Comparison of ENCODE assay signal across 8 cellular contexts in the genomic region with DNA sequence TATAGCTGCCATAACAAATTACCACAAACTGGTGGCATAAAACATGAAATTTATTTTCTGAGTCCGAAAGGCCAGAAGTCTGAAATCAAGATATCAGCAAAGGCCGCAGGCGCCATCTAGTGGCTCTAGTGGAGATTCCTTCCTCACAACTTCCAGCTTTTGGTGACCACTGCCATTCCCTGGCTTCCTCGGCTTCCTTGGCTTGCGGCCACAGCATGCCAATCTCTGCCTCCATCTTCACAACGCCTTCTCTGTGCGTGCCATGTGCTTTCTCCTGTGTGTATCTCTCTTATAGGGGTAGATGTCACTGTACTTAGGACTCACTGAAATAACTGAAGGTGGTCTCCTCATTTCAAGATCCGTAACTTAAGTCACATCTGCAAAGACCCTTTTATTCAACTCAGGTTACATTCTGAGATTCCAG. TPM values are rescaled to one million over a fixed set of nuclear protein-coding genes. Genes with fewer than 3 reads are reported as not detected.
DNase-seq lines count a peak whose midpoint lies in the region; ATAC-seq, FAIRE-seq and TF ChIP-seq lines count a peak whose summit lies in the region.

No MANE protein-coding gene starts in this region.

- H3K27ac Mint-ChIP-seq in brain: no peak overlapping the region

- peak; percentile 71 for DNase-seq in AG08395 (ENCODE audit: low spot score)
- DNase-seq in NCI-H2029 treated with DMSO at 0.1 percent for 48 hours (lab: John Stamatoyannopoulos, UW): peak; percentile 29
- peak; percentile 80 for DNase-seq in iPS-NIHi11 (ENCODE audit: low spot score)
- peak; percentile 31 to 55 (median 53) for DNase-seq in stimulated activated CD4-positive, alpha-beta T cell treated with anti-CD3 and anti-CD28 coated beads, Interleukin-12 subunit alpha, Interleukin-12 subunit beta, amount 100 ng/mL, for 48 hours (ENCODE audit: low read depth in 2 of 3, low spot score in 1 of 3)

- TF ChIP-seq CTCF in brain (conservative IDR thresholded peaks at IDR 0.05): peak; percentile 98

- H3K9me3 Mint-ChIP-seq in brain: peaks cover 6 to 21% (median 15%) of the 10 kb centered on the region in 5 experiments

- H3K36me3 Mint-ChIP-seq in brain: no peaks in the 10 kb centered on the region

- no peaks in the 10 kb centered on the region for H3K4me1 Mint-ChIP-seq in brain

- H3K27me3 Mint-ChIP-seq in brain: peaks cover 15% of the 10 kb centered on the region

- ATAC-seq in GM18867 (IDR thresholded peaks at IDR 0.05; ENCODE audit: unreplicated experiment): peak; percentile 45
- ATAC-seq in GM19467 (IDR thresholded peaks at IDR 0.05; ENCODE audit: unreplicated experiment): no peak

- no peak overlapping the region for H3K4me3 Mint-ChIP-seq in brain

- FAIRE-seq in TTC549 (lab: Jason Lieb, UNC): peak; percentile 82

RNA-seq across cellular contexts. Expression of gene PLAGL1, which starts 5.4 kb away (rescaled TPM):
- 0.58 TPM for polyA plus RNA-seq in brain (ENCODE audit: insufficient read depth, low read depth, low replicate concordance)

Comparison
In these comparisons a context has a peak if more than half of its experiments do, and no peak if none do; other contexts are left out.
1. DNase-seq: peak in every context shown above with its lines; median percentile 80 in iPS-NIHi11; 71 in AG08395; 53 in stimulated activated CD4-positive, alpha-beta T cell treated with anti-CD3 and anti-CD28 coated beads, Interleukin-12 subunit alpha, Interleukin-12 subunit beta, amount 100 ng/mL, for 48 hours; 29 in NCI-H2029 treated with DMSO at 0.1 percent for 48 hours.